31 cellular contexts compared by ENCODE assay signal in genomic region chr15:68993276-68993675, GRCh38. TPM values are rescaled to one million over a fixed set of nuclear protein-coding genes. Genes with fewer than 3 reads are reported as not detected.
"Had no signal": no experiment of that assay in that cellular context is flagged by ENCODE, and none has a peak within 500 bp of the region (broad histone marks: within the 10 kb centered on the region; RNA-seq: fewer than 3 reads in every experiment).

No MANE protein-coding gene starts in this region.

- DNase-seq: effector CD8-positive, alpha-beta T cell; heart left ventricle; kidney; mesenchymal stem cell; mucosa of descending colon; naive thymus-derived CD8-positive, alpha-beta T cell; nephron progenitor cell; nucleus accumbens; ovary; posterior cingulate gyrus; psoas muscle; right cardiac atrium; sigmoid colon; stimulated activated CD4-positive, alpha-beta T cell treated with anti-CD3 and anti-CD28 coated beads, Interleukin-15, amount 100 ng/mL, for 24 hours; stimulated activated CD4-positive, alpha-beta T cell treated with anti-CD3 and anti-CD28 coated beads, Interleukin-4, amount 100 ng/mL, for 1 hour; stimulated activated CD8-positive, alpha-beta memory T cell treated with anti-CD3 and anti-CD28 coated beads, Interleukin-4, amount 100 ng/mL, for 48 hours; stimulated activated naive CD4-positive, alpha-beta T cell; stimulated activated naive CD8-positive, alpha-beta T cell treated with anti-CD3 and anti-CD28 coated beads, Interleukin-15, amount 100 ng/mL, for 72 hours; tibial artery had no signal

- H3K4me2 ChIP-seq: hepatocyte had no signal

- H3K27me3 Mint-ChIP-seq: dendritic cell treated with granulocyte-macrophage colony-stimulating factor and Interleukin-4, amounts not matched to agents 40 ng/mL and 50 ng/mL, for 4 days had no signal

- H3K4me1 Mint-ChIP-seq: naive thymus-derived CD8-positive, alpha-beta T cell; stimulated activated naive CD8-positive, alpha-beta T cell treated with anti-CD3 and anti-CD28 coated beads, Interleukin-15, amount 100 ng/mL, for 72 hours had no signal

- H3K4me3 ChIP-seq: esophagus muscularis mucosa, gastroesophageal sphincter, heart left ventricle, hepatocyte, mucosa of descending colon, ovary, psoas muscle, sigmoid colon, skin epidermis, suprapubic skin, tibial artery had no signal

- H3K4me3 Mint-ChIP-seq: dendritic cell treated with granulocyte-macrophage colony-stimulating factor and Interleukin-4, amounts not matched to agents 40 ng/mL and 50 ng/mL, for 4 days; mesothelial cell of epicardium; naive thymus-derived CD8-positive, alpha-beta T cell; nephron progenitor cell; stimulated activated naive CD8-positive, alpha-beta T cell treated with anti-CD3 and anti-CD28 coated beads, Interleukin-15, amount 100 ng/mL, for 72 hours; type B pancreatic cell had no signal

- H3K36me3 ChIP-seq: esophagus muscularis mucosa, gastroesophageal sphincter, heart left ventricle, ovary, sigmoid colon, suprapubic skin, tibial artery had no signal

- H3K9me3 ChIP-seq: esophagus muscularis mucosa, gastroesophageal sphincter, heart left ventricle, mucosa of descending colon, ovary, psoas muscle, sigmoid colon, suprapubic skin, tibial artery had no signal

- H3K4me1 ChIP-seq: gastroesophageal sphincter, psoas muscle, sigmoid colon had no signal

- H3K27me3 ChIP-seq: esophagus muscularis mucosa, heart left ventricle, hepatocyte, ovary, sigmoid colon, tibial artery had no signal

- H3K27ac ChIP-seq: esophagus muscularis mucosa, foreskin keratinocyte, gastroesophageal sphincter, heart left ventricle, ovary, psoas muscle, sigmoid colon, skin epidermis, suprapubic skin, tibial artery had no signal

- H3K9me3 Mint-ChIP-seq: dendritic cell treated with granulocyte-macrophage colony-stimulating factor and Interleukin-4, amounts not matched to agents 40 ng/mL and 50 ng/mL, for 4 days; mesothelial cell of epicardium; naive thymus-derived CD8-positive, alpha-beta T cell; stimulated activated naive CD8-positive, alpha-beta T cell treated with anti-CD3 and anti-CD28 coated beads, Interleukin-15, amount 100 ng/mL, for 72 hours; type B pancreatic cell had no signal

- H3K27ac Mint-ChIP-seq: dendritic cell treated with granulocyte-macrophage colony-stimulating factor and Interleukin-4, amounts not matched to agents 40 ng/mL and 50 ng/mL, for 4 days; mesothelial cell of epicardium; naive thymus-derived CD8-positive, alpha-beta T cell; nephron progenitor cell; stimulated activated naive CD8-positive, alpha-beta T cell treated with anti-CD3 and anti-CD28 coated beads, Interleukin-15, amount 100 ng/mL, for 72 hours; type B pancreatic cell had no signal

- H3K79me2 ChIP-seq: hepatocyte had no signal

- H3K36me3 Mint-ChIP-seq: mesothelial cell of epicardium; naive thymus-derived CD8-positive, alpha-beta T cell; type B pancreatic cell had no signal

- ATAC-seq: gastroesophageal sphincter; left lobe of liver; mucosa of descending colon; naive thymus-derived CD8-positive, alpha-beta T cell; psoas muscle; right cardiac atrium; stimulated activated naive CD8-positive, alpha-beta T cell treated with anti-CD3 and anti-CD28 coated beads, Interleukin-15, amount 100 ng/mL, for 72 hours had no signal

- H2AFZ ChIP-seq: hepatocyte had no signal

RNA-seq across cellular contexts. Expression of gene NOX5, which starts 21.2 kb away (rescaled TPM):
- total RNA-seq: endothelial cell of umbilical vein, lung microvascular endothelial cell had no signal
